10 cellular contexts compared by ENCODE assay signal in the genomic region with DNA sequence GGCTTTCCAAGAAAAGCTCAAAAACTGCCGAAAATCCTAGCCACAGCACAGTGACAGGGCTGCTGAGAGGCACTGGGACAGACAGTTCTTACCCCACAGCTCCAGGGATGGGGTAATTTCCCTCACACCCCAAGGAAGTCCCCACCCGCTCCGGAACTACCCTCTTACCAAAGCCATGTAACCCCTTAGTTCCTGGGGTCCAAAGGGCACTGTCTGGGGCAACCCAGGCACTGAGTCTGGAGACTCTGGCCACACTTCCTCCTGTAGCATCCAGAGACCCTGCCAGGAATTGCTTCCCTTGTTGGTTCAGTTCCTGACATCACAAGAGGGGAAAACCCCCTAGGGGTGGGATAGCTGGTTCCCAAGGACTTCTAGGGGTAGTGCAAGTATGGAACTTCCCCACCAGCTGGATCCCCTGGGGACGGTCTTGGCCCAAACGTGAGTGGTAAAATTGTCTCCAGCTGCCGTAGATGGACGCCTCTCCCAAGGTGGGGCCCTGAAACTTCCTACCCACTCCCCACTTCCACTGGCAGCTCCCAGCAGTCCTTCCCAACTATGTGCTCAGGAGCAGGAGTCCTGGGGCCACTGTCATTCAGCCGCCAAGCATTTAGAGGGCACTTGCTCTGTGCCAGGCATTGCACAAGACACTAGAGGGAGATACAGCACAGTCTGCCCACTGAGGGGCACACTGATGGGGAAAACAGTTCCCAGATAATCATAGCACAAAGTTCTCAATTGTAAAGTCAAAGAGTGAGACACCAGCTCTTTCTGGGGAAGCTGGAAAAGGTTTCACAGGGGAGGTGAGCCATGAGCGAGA. TPM values are rescaled to one million over a fixed set of nuclear protein-coding genes. Genes with fewer than 3 reads are reported as not detected.
DNase-seq lines count a peak whose midpoint lies in the region; ATAC-seq, FAIRE-seq and TF ChIP-seq lines count a peak whose summit lies in the region.
"Had no signal": no experiment of that assay in that cellular context is flagged by ENCODE, and none has a peak within 500 bp of the region (broad histone marks: within the 10 kb centered on the region; RNA-seq: fewer than 3 reads in every experiment).

No MANE protein-coding gene starts in this region.

- intact Hi-C loops in heart right ventricle (cut with DNase I), result loop anchor here in 9 of 10 donors (2.0 to 10.0 kb wide), 10 partner anchors 60 to 490 kb away; a partner anchor contains a TSS
- intact Hi-C loops in dorsolateral prefrontal cortex (cut with DNase I), result loop anchor here (5.0 to 10.0 kb wide), 4 partner anchors 58 to 197 kb away; no protein-coding TSS in a partner anchor

- H3K9me3 ChIP-seq in heart right ventricle, result peaks cover 0 to 4% (median 0%) of the 10 kb centered on the region in 11 donors

- H3K27ac ChIP-seq in heart right ventricle (peak overlapping the region in 2 of 10 donors; percentile 29 to 66), dorsolateral prefrontal cortex (peak overlapping the region in 1 of 59 donors; percentile 10)

- peaks cover 49% of the 10 kb centered on the region for H3K27me3 Mint-ChIP-seq in activated naive CD4-positive, alpha-beta T cell treated with anti-CD3 and anti-CD28 coated beads, Interleukin-2, amount 10 ng/mL, durations not matched to agents 7 days and 5 days
- peaks cover 52% of the 10 kb centered on the region for H3K27me3 Mint-ChIP-seq in activated CD8-positive, alpha-beta memory T cell treated with anti-CD3 and anti-CD28 coated beads, Interleukin-2, amount 10 ng/mL, durations not matched to agents 7 days and 5 days

- no peak overlapping the region for H3K4me3 Mint-ChIP-seq in activated naive CD4-positive, alpha-beta T cell treated with anti-CD3 and anti-CD28 coated beads, Interleukin-2, amount 10 ng/mL, durations not matched to agents 7 days and 5 days
- no peak overlapping the region for H3K4me3 Mint-ChIP-seq in activated CD8-positive, alpha-beta memory T cell treated with anti-CD3 and anti-CD28 coated beads, Interleukin-2, amount 10 ng/mL, durations not matched to agents 7 days and 5 days
- H3K4me3 Mint-ChIP-seq: activated T-helper 17 cell treated with anti-CD3 and anti-CD28 coated beads, Interleukin-2, amount 50 U/mL, for 72 hours; type B pancreatic cell had no signal

- H3K36me3 ChIP-seq in heart right ventricle, result peaks cover 0 to 32% (median 0%) of the 10 kb centered on the region in 9 donors

- H3K4me1 ChIP-seq in heart right ventricle, result peaks cover 3 to 74% (median 11%) of the 10 kb centered on the region in 9 donors

- H3K36me3 Mint-ChIP-seq in activated naive CD4-positive, alpha-beta T cell treated with anti-CD3 and anti-CD28 coated beads, Interleukin-2, amount 10 ng/mL, durations not matched to agents 7 days and 5 days, result no peaks in the 10 kb centered on the region
- no peaks in the 10 kb centered on the region for H3K36me3 Mint-ChIP-seq in activated CD8-positive, alpha-beta memory T cell treated with anti-CD3 and anti-CD28 coated beads, Interleukin-2, amount 10 ng/mL, durations not matched to agents 7 days and 5 days
- H3K36me3 Mint-ChIP-seq: type B pancreatic cell had no signal

- H3K9me3 Mint-ChIP-seq in activated naive CD4-positive, alpha-beta T cell treated with anti-CD3 and anti-CD28 coated beads, Interleukin-2, amount 10 ng/mL, durations not matched to agents 7 days and 5 days, result no peaks in the 10 kb centered on the region
- H3K9me3 Mint-ChIP-seq in activated CD8-positive, alpha-beta memory T cell treated with anti-CD3 and anti-CD28 coated beads, Interleukin-2, amount 10 ng/mL, durations not matched to agents 7 days and 5 days (ENCODE audit: low read depth), result no peaks in the 10 kb centered on the region
- H3K9me3 Mint-ChIP-seq: activated T-helper 17 cell treated with anti-CD3 and anti-CD28 coated beads, Interleukin-2, amount 50 U/mL, for 72 hours; type B pancreatic cell had no signal

- WGBS in heart right ventricle, 2 donors, result 46 to 50% methylated on average over 9 of the region's 9 CpGs

- CTCF ChIA-PET in activated naive CD4-positive, alpha-beta T cell treated with anti-CD3 and anti-CD28 coated beads, Interleukin-2, amount 10 ng/mL, durations not matched to agents 7 days and 5 days (lab: Charles Lee), result interaction anchor here (1.2 to 8.4 kb wide), 4 partner anchors 56 to 187 kb away, joined by 4 to 86 read pairs (median 6); no protein-coding TSS in a partner anchor
- CTCF ChIA-PET in activated CD8-positive, alpha-beta memory T cell treated with anti-CD3 and anti-CD28 coated beads, Interleukin-2, amount 10 ng/mL, durations not matched to agents 7 days and 5 days (lab: Charles Lee), result interaction anchor here (1.1 to 2.2 kb wide), 5 partner anchors 52 to 218 kb away, joined by 3 to 10 read pairs (median 3); no protein-coding TSS in a partner anchor

- H3K4me1 Mint-ChIP-seq in activated naive CD4-positive, alpha-beta T cell treated with anti-CD3 and anti-CD28 coated beads, Interleukin-2, amount 10 ng/mL, durations not matched to agents 7 days and 5 days, result peaks cover 3% of the 10 kb centered on the region
- H3K4me1 Mint-ChIP-seq in activated CD8-positive, alpha-beta memory T cell treated with anti-CD3 and anti-CD28 coated beads, Interleukin-2, amount 10 ng/mL, durations not matched to agents 7 days and 5 days, result no peaks in the 10 kb centered on the region
- H3K4me1 Mint-ChIP-seq: activated T-helper 17 cell treated with anti-CD3 and anti-CD28 coated beads, Interleukin-2, amount 50 U/mL, for 72 hours had no signal

- no peak for FAIRE-seq in GM19239 (lab: Jason Lieb, UNC)

- H3K27ac Mint-ChIP-seq in activated naive CD4-positive, alpha-beta T cell treated with anti-CD3 and anti-CD28 coated beads, Interleukin-2, amount 10 ng/mL, durations not matched to agents 7 days and 5 days, result no peak overlapping the region
- H3K27ac Mint-ChIP-seq in activated CD8-positive, alpha-beta memory T cell treated with anti-CD3 and anti-CD28 coated beads, Interleukin-2, amount 10 ng/mL, durations not matched to agents 7 days and 5 days, result no peak overlapping the region
- H3K27ac Mint-ChIP-seq: activated T-helper 17 cell treated with anti-CD3 and anti-CD28 coated beads, Interleukin-2, amount 50 U/mL, for 72 hours; type B pancreatic cell had no signal

- no peak for DNase-seq in AG09309 (ENCODE audit: low read depth)
- DNase-seq in SKM-1 (lab: John Stamatoyannopoulos, UW; ENCODE audit: unreplicated experiment), result peak; percentile 50
- DNase-seq in heart right ventricle, result no peak
- no peak for DNase-seq in GM19239 (ENCODE audit: insufficient read length, low spot score)
- no peak for DNase-seq in activated naive CD4-positive, alpha-beta T cell treated with anti-CD3 and anti-CD28 coated beads, Interleukin-2, amount 10 ng/mL, durations not matched to agents 7 days and 5 days
- no peak for DNase-seq in dorsolateral prefrontal cortex
- DNase-seq in activated CD8-positive, alpha-beta memory T cell treated with anti-CD3 and anti-CD28 coated beads, Interleukin-2, amount 10 ng/mL, durations not matched to agents 7 days and 5 days, result no peak

- H3K4me3 ChIP-seq in AG09309 (ENCODE audit: control insufficient read depth, low read depth, low read length), result no peak overlapping the region
- no peak overlapping the region for H3K4me3 ChIP-seq in heart right ventricle
- H3K4me3 ChIP-seq in dorsolateral prefrontal cortex, result no peak overlapping the region

- TF ChIP-seq CTCF in AG09309 (IDR thresholded peaks at IDR 0.05; ENCODE audit: control insufficient read depth, insufficient read depth, low read depth, low read length, missing control alignments) (peak; percentile 50), heart right ventricle (IDR thresholded peaks at IDR 0.05) (peak in 4 of 9 donors; percentile 21 to 36 (median 29)), dorsolateral prefrontal cortex (IDR thresholded peaks at IDR 0.05 in 54 of 56, conservative IDR thresholded peaks at IDR 0.05 in 2 of 56; ENCODE audit: low read depth in 1 of 56, partially characterized antibody in 56 of 56) (peak in 14 of 56 donors; percentile 3 to 36 (median 14))

- ATAC-seq in GM18868 (IDR thresholded peaks at IDR 0.05; ENCODE audit: unreplicated experiment), result peak; percentile 44
- peak in 6 of 8 donors; percentile 28 to 73 (median 56) for ATAC-seq in heart right ventricle
- ATAC-seq in activated CD8-positive, alpha-beta memory T cell treated with anti-CD3 and anti-CD28 coated beads, Interleukin-2, amount 10 ng/mL, durations not matched to agents 7 days and 5 days, result no peak
- ATAC-seq: activated T-helper 17 cell treated with anti-CD3 and anti-CD28 coated beads, Interleukin-2, amount 50 U/mL, for 72 hours had no signal

- H3K27me3 ChIP-seq in heart right ventricle (peaks cover 0 to 54% (median 19%) of the 10 kb centered on the region in 7 donors), dorsolateral prefrontal cortex (peaks cover 0 to 38% (median 0%) of the 10 kb centered on the region in 45 donors)

RNA-seq across cellular contexts. Expression of a gene that starts 17.3 kb away (rescaled TPM):
- total RNA-seq in heart right ventricle (10 to 100 TPM in 1 of 10 donors, 1 to 10 TPM in 9; 1.6 to 22.9 (median 3.0) TPM), dorsolateral prefrontal cortex (10 to 100 TPM in 19 of 120 experiments, 1 to 10 TPM in 101; 1.3 to 30.6 (median 5.7) TPM)
- 1 to 10 TPM; 2.3 to 3.7 TPM for polyA plus RNA-seq in heart right ventricle
- total RNA-seq in activated CD8-positive, alpha-beta memory T cell treated with anti-CD3 and anti-CD28 coated beads, Interleukin-2, amount 10 ng/mL, durations not matched to agents 7 days and 5 days, result not detected

RNA-seq across cellular contexts. Expression of a gene that starts 24.6 kb away (rescaled TPM):
- 10 to 100 TPM in 1 of 10 donors, 1 to 10 TPM in 9; 4.9 to 10.7 (median 7.4) TPM for total RNA-seq in heart right ventricle
- polyA plus RNA-seq in heart right ventricle, result 10 to 100 TPM; 12.9 to 26.8 TPM
- 1 to 10 TPM; 2.5 to 10.0 (median 4.8) TPM for total RNA-seq in dorsolateral prefrontal cortex
- total RNA-seq in activated CD8-positive, alpha-beta memory T cell treated with anti-CD3 and anti-CD28 coated beads, Interleukin-2, amount 10 ng/mL, durations not matched to agents 7 days and 5 days, result not detected
- total RNA-seq: activated T-helper 17 cell treated with anti-CD3 and anti-CD28 coated beads, Interleukin-2, amount 50 U/mL, for 72 hours had no signal
